Comparison of ENCODE assay signal across 16 cellular contexts in the genomic region with DNA sequence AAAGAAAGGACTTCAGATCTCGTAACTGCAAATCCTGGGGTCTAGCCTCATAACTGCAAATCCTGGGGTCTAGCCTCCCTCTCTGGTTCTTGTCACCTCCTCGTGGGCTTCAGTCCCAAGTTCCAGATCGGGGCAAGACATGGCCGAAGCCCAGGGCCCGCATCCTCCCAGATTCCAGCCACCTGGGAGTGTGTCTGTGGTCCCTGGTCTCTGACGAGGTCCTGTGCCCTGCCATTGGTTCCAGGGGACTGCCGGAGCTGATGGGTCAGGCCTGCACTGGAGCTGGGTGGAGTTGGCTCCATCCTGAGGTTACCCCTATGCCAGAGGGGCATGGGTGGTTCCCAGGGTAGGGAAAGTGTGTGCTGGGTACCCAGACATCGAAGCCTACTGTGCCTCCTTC. TPM values are rescaled to one million over a fixed set of nuclear protein-coding genes. Genes with fewer than 3 reads are reported as not detected.
A peak's percentile ranks its signal among the peaks of the same experiment; 100 is the strongest.
DNase-seq lines count a peak whose midpoint lies in the region; ATAC-seq, FAIRE-seq and TF ChIP-seq lines count a peak whose summit lies in the region.
"Had no signal": no experiment of that assay in that cellular context is flagged by ENCODE, and none has a peak within 500 bp of the region (broad histone marks: within the 10 kb centered on the region; RNA-seq: fewer than 3 reads in every experiment).

No MANE protein-coding gene starts in this region.

- H3K4me1 ChIP-seq in heart right ventricle (no peaks in the 10 kb centered on the region), kidney (ENCODE audit: control insufficient read depth in 1 of 2, insufficient read depth in 1 of 2, low read depth in 1 of 2, low read length in 2 of 2) (no peaks in the 10 kb centered on the region), osteoblast (ENCODE audit: insufficient read depth, low read length) (no peaks in the 10 kb centered on the region), upper lobe of right lung (no peaks in the 10 kb centered on the region), stomach (peaks cover 0 to 14% (median 6%) of the 10 kb centered on the region in 4 donors)
- H3K4me1 ChIP-seq: A549, BE2C had no signal

- ATAC-seq in left cardiac atrium: no peak
- ATAC-seq in heart right ventricle: no peak
- ATAC-seq in upper lobe of right lung: no peak
- ATAC-seq: A549, GM12878, GM23338 had no signal

- no peak overlapping the region for H3K4me2 ChIP-seq in osteoblast (ENCODE audit: insufficient read depth, low read length)
- H3K4me2 ChIP-seq: A549, GM23338 had no signal

- no peaks in the 10 kb centered on the region for H3K36me3 ChIP-seq in heart right ventricle
- H3K36me3 ChIP-seq in kidney (ENCODE audit: control insufficient read depth in 1 of 2, insufficient read depth in 2 of 2, low read length in 2 of 2): no peaks in the 10 kb centered on the region
- no peaks in the 10 kb centered on the region for H3K36me3 ChIP-seq in osteoblast (ENCODE audit: insufficient read depth, low read length)
- H3K36me3 ChIP-seq in upper lobe of right lung: no peaks in the 10 kb centered on the region
- H3K36me3 ChIP-seq in stomach: no peaks in the 10 kb centered on the region
- H3K36me3 ChIP-seq: BE2C had no signal

- H3K27me3 ChIP-seq in heart right ventricle (peaks cover 0 to 51% (median 37%) of the 10 kb centered on the region in 7 donors), osteoblast (ENCODE audit: insufficient read depth, low read length) (no peaks in the 10 kb centered on the region), upper lobe of right lung (peaks cover 11% of the 10 kb centered on the region), stomach (peaks cover 0 to 39% (median 0%) of the 10 kb centered on the region in 3 donors)
- H3K27me3 ChIP-seq: BE2C had no signal

- no peaks in the 10 kb centered on the region for H3K9me3 ChIP-seq in heart right ventricle
- no peaks in the 10 kb centered on the region for H3K9me3 ChIP-seq in kidney (ENCODE audit: control insufficient read depth in 1 of 2, low read length in 2 of 2)
- H3K9me3 ChIP-seq in osteoblast (ENCODE audit: low read depth, low read length): no peaks in the 10 kb centered on the region
- H3K9me3 ChIP-seq in upper lobe of right lung: no peaks in the 10 kb centered on the region
- H3K9me3 ChIP-seq in stomach: no peaks in the 10 kb centered on the region
- H3K9me3 ChIP-seq: A549, BE2C had no signal

- H3K79me2 ChIP-seq in osteoblast (ENCODE audit: insufficient read depth, low read length): no peaks in the 10 kb centered on the region

- H2AFZ ChIP-seq in osteoblast (ENCODE audit: low read length): no peak overlapping the region
- H2AFZ ChIP-seq: GM23338 had no signal

- TF ChIP-seq CTCF in heart right ventricle (IDR thresholded peaks at IDR 0.05): no peak
- TF ChIP-seq CTCF in kidney (IDR thresholded peaks at IDR 0.05; ENCODE audit: borderline replicate concordance, extremely low read depth, insufficient read depth): no peak
- TF ChIP-seq CTCF in osteoblast (IDR thresholded peaks at IDR 0.05; ENCODE audit: extremely low read depth, low read depth, low read length): no peak
- TF ChIP-seq CTCF in upper lobe of right lung (IDR thresholded peaks at IDR 0.05): no peak
- no peak for TF ChIP-seq CTCF in stomach (IDR thresholded peaks at IDR 0.05)

- no peak for TF ChIP-seq POLR2A in stomach (IDR thresholded peaks at IDR 0.05)

- H3K27ac ChIP-seq in heart right ventricle (no peak overlapping the region), kidney (ENCODE audit: low read depth in 2 of 2, low read length in 2 of 2) (no peak overlapping the region), osteoblast (ENCODE audit: low read depth, low read length) (no peak overlapping the region), upper lobe of right lung (no peak overlapping the region), stomach (no peak overlapping the region)
- H3K27ac ChIP-seq: A549, C4-2B had no signal

- 75 to 83% methylated on average over 8 of the region's 8 CpGs for WGBS in heart right ventricle, 2 donors
- WGBS in stomach, 5 donors: 79 to 86% (median 84%) methylated on average over 7 to 8 of the region's 8 CpGs

- intact Hi-C loops in left cardiac atrium (cut with DNase I) (loop anchor here in 1 of 2 donors (10.0 kb wide), 1 partner anchor 737 kb away; a partner anchor contains a TSS), heart right ventricle (cut with DNase I) (loop anchor here in 3 of 10 donors (10.0 kb wide), 4 partner anchors 737 to 1827 kb away; a partner anchor contains a TSS), kidney (cut with DNase I) (no loop called here), upper lobe of right lung (cut with DNase I) (no loop called here), stomach (cut with DNase I; ENCODE audit: low total_unique reads) (no loop called here)

- H3K9ac ChIP-seq in kidney (ENCODE audit: low read length in 2 of 2): no peak overlapping the region

- no peak for TF ChIP-seq EP300 in stomach (IDR thresholded peaks at IDR 0.05)

- FAIRE-seq in kidney (lab: Jason Lieb, UNC): no peak
- FAIRE-seq: A549, GM12878, GM18507 had no signal

- no peaks in the 10 kb centered on the region for H4K20me1 ChIP-seq in osteoblast (ENCODE audit: insufficient read depth, low read length)

- H3K4me3 ChIP-seq in heart right ventricle: no peak overlapping the region
- no peak overlapping the region for H3K4me3 ChIP-seq in kidney (ENCODE audit: low read length in 2 of 2)
- H3K4me3 ChIP-seq in osteoblast (ENCODE audit: insufficient read depth, low read length): no peak overlapping the region
- H3K4me3 ChIP-seq in upper lobe of right lung: no peak overlapping the region
- H3K4me3 ChIP-seq in stomach: no peak overlapping the region
- H3K4me3 ChIP-seq: A549, GM12878, GM23338 had no signal

- DNase-seq in left cardiac atrium: peak; percentile 9
- DNase-seq in heart right ventricle: no peak
- DNase-seq in kidney: peak; percentile 48
- peak; percentile 29 for DNase-seq in osteoblast (ENCODE audit: insufficient read length, low spot score, missing footprints)
- peak; percentile 57 for DNase-seq in upper lobe of right lung
- no peak for DNase-seq in stomach
- no peak for DNase-seq in NCI-H2107 treated with DMSO at 0.1 percent for 48 hours (lab: John Stamatoyannopoulos, UW; ENCODE audit: unreplicated experiment)
- DNase-seq: BE2C; CD4-positive, alpha-beta memory T cell; DMS79; H7 had no signal

RNA-seq across cellular contexts. Expression of a gene that starts 17.7 kb away (rescaled TPM):
- total RNA-seq in left cardiac atrium (10 to 100 TPM; 13.2 to 14.0 TPM), heart right ventricle (10 to 100 TPM in 5 of 10 donors, 1 to 10 TPM in 5; 7.5 to 13.4 (median 10.5) TPM), kidney (16.8 TPM), osteoblast (27.1 and 29.3 TPM in 2 replicates), upper lobe of right lung (19.9 TPM), stomach (100 to 1,000 TPM in 1 of 5 donors, 10 to 100 TPM in 4; 17.3 to 124 (median 28.7) TPM)
- polyA plus RNA-seq in heart right ventricle (10 to 100 TPM; 10.7 to 12.1 TPM), kidney (ENCODE audit: insufficient read depth, low read depth, low replicate concordance) (15.9 TPM), stomach (10 to 100 TPM; 13.1 to 18.6 (median 13.5) TPM)

Comparison
In these comparisons a context has a peak if more than half of its experiments do, and no peak if none do; other contexts are left out.
1. DNase-seq: peak in left cardiac atrium (single experiment), kidney (single experiment), osteoblast (single experiment) and upper lobe of right lung (single experiment); none in heart right ventricle (0 of 2), stomach (single experiment) and NCI-H2107 treated with DMSO at 0.1 percent for 48 hours (single experiment).